ENCODE assay signal across 5 cellular contexts in genomic region chrY:20544451-20544960, GRCh38. TPM values are rescaled to one million over a fixed set of nuclear protein-coding genes. Genes with fewer than 3 reads are reported as not detected.
"Had no signal": no experiment of that assay in that cellular context is flagged by ENCODE, and none has a peak within 500 bp of the region (broad histone marks: within the 10 kb centered on the region; RNA-seq: fewer than 3 reads in every experiment).

No MANE protein-coding gene starts in this region.

- H3K4me3 ChIP-seq: GM23338 had no signal

- ATAC-seq: GM23338, HepG2 had no signal

- DNase-seq: H9, HCEC 1CT had no signal

- H3K27ac ChIP-seq: HL-60 had no signal

RNA-seq across cellular contexts. Expression of gene EIF1AY, which starts 31.1 kb away (rescaled TPM):
- total RNA-seq: H9 had no signal
